ENCODE assay signal across 25 cellular contexts in genomic region chr5:146564036-146564762, GRCh38. TPM values are rescaled to one million over a fixed set of nuclear protein-coding genes. Genes with fewer than 3 reads are reported as not detected.
DNase-seq lines count a peak whose midpoint lies in the region; ATAC-seq and TF ChIP-seq lines count a peak whose summit lies in the region.
"Had no signal": no experiment of that assay in that cellular context is flagged by ENCODE, and none has a peak within 500 bp of the region (broad histone marks: within the 10 kb centered on the region; RNA-seq: fewer than 3 reads in every experiment).

No MANE protein-coding gene starts in this region.

- BruUV-seq in mammary epithelial cell (replicated peaks; lab: Mats Ljungman, UMichigan) = no TSS peak

- peaks cover 3% of the 10 kb centered on the region for H3K27me3 Mint-ChIP-seq in nephron progenitor cell (ENCODE audit: low read depth, poor library complexity)
- H3K27me3 Mint-ChIP-seq: progenitor cell of endocrine pancreas had no signal

- peak overlapping the region; percentile 56 for H3K27ac Mint-ChIP-seq in nephron progenitor cell
- H3K27ac Mint-ChIP-seq: activated T-cell treated with anti-CD3 and anti-CD28 coated beads, Interleukin-2, amount 50 U/mL, for 24 hours; CD4-positive, CD25-positive, alpha-beta regulatory T cell; progenitor cell of endocrine pancreas had no signal

- H3K36me3 ChIP-seq in Loucy (ENCODE audit: insufficient read depth, low read length) = no peaks in the 10 kb centered on the region
- no peaks in the 10 kb centered on the region for H3K36me3 ChIP-seq in mammary epithelial cell (ENCODE audit: insufficient read depth, low read length)
- no peaks in the 10 kb centered on the region for H3K36me3 ChIP-seq in uterus
- H3K36me3 ChIP-seq: left lung had no signal

- peaks cover 20% of the 10 kb centered on the region for H3K4me1 Mint-ChIP-seq in nephron progenitor cell

- intact Hi-C loops in mammary epithelial cell (cut with micrococcal nuclease) = no loop called here
- intact Hi-C loops in uterus (cut with DNase I; ENCODE audit: low total_unique reads) = no loop called here

- no peak overlapping the region for H3K27ac ChIP-seq in mammary epithelial cell (ENCODE audit: insufficient read depth, low read depth, low read length)
- H3K27ac ChIP-seq in uterus = no peak overlapping the region
- H3K27ac ChIP-seq: coronary artery, left lung had no signal

- H3K4me2 ChIP-seq in Loucy (ENCODE audit: low read depth, low read length, poor library complexity, severe bottlenecking) (no peak overlapping the region), mammary epithelial cell (ENCODE audit: insufficient read depth, low read depth, low read length) (peak overlapping the region; percentile 0)

- no peaks in the 10 kb centered on the region for H4K20me1 ChIP-seq in Loucy (ENCODE audit: insufficient read depth, low read length, poor library complexity, severe bottlenecking)
- no peaks in the 10 kb centered on the region for H4K20me1 ChIP-seq in mammary epithelial cell (ENCODE audit: insufficient read depth, low read length)

- H3K4me1 ChIP-seq in Loucy (ENCODE audit: insufficient read depth, low read length, poor library complexity, severe bottlenecking) (no peaks in the 10 kb centered on the region), mammary epithelial cell (ENCODE audit: insufficient read depth, low read length) (peaks cover 20% of the 10 kb centered on the region), uterus (no peaks in the 10 kb centered on the region)
- H3K4me1 ChIP-seq: left lung had no signal

- peak overlapping the region; percentile 20; the same call in 1 of the 2 replicates for H2AFZ ChIP-seq in Loucy (ENCODE audit: low read length)
- peak overlapping the region; percentile 4 for H2AFZ ChIP-seq in mammary epithelial cell (ENCODE audit: low read depth, low read length)

- no peaks in the 10 kb centered on the region for H3K9me3 Mint-ChIP-seq in nephron progenitor cell
- H3K9me3 Mint-ChIP-seq: activated T-cell treated with anti-CD3 and anti-CD28 coated beads, Interleukin-2, amount 50 U/mL, for 24 hours; CD4-positive, CD25-positive, alpha-beta regulatory T cell; neural crest cell had no signal

- no peaks in the 10 kb centered on the region for H3K79me2 ChIP-seq in Loucy (ENCODE audit: insufficient read depth, low read length)
- H3K79me2 ChIP-seq in mammary epithelial cell (ENCODE audit: insufficient read depth, low read length) = no peaks in the 10 kb centered on the region

- H3K36me3 Mint-ChIP-seq in nephron progenitor cell (ENCODE audit: low read depth) = no peaks in the 10 kb centered on the region
- H3K36me3 Mint-ChIP-seq: CD4-positive, CD25-positive, alpha-beta regulatory T cell had no signal

- TF ChIP-seq CTCF in Loucy (conservative IDR thresholded peaks at IDR 0.05; ENCODE audit: low read length) = no peak
- no peak for TF ChIP-seq CTCF in mammary epithelial cell (conservative IDR thresholded peaks at IDR 0.05 in 1 of 2, IDR thresholded peaks at IDR 0.05 in 1 of 2; ENCODE audit: extremely low read depth in 1 of 2, insufficient read depth in 1 of 2, low read depth in 1 of 2, low read length in 2 of 2)
- no peak for TF ChIP-seq CTCF in nephron progenitor cell (IDR thresholded peaks at IDR 0.05)
- no peak for TF ChIP-seq CTCF in uterus (IDR thresholded peaks at IDR 0.05)

- WGBS in mammary epithelial cell (ENCODE audit: low coverage, missing lambda C conversion rate) = 35% methylated on average over 2 of the region's 2 CpGs

- no peak for TF ChIP-seq POLR2A in uterus (IDR thresholded peaks at IDR 0.05)

- ATAC-seq in GM18502 (IDR thresholded peaks at IDR 0.05; ENCODE audit: poor library complexity, unreplicated experiment) (no peak), HG03354 (IDR thresholded peaks at IDR 0.05; ENCODE audit: poor library complexity, severe bottlenecking, unreplicated experiment) (no peak)
- ATAC-seq: left lung had no signal

- H3K9ac ChIP-seq in Loucy (ENCODE audit: low read depth, low read length, poor library complexity, severe bottlenecking) (no peak overlapping the region), mammary epithelial cell (ENCODE audit: insufficient read depth, low read length) (no peak overlapping the region)

- H3K4me3 Mint-ChIP-seq in nephron progenitor cell = no peak overlapping the region
- H3K4me3 Mint-ChIP-seq: activated T-cell treated with anti-CD3 and anti-CD28 coated beads, Interleukin-2, amount 50 U/mL, for 24 hours; CD4-positive, CD25-positive, alpha-beta regulatory T cell; neural crest cell had no signal

- in situ Hi-C loops in mammary epithelial cell (cut with MboI; ENCODE audit: low sequenced_read_pairs in 2 of 2) = no loop called here

- H3K9me3 ChIP-seq in Loucy (ENCODE audit: insufficient read depth, low read depth, low read length) = no peaks in the 10 kb centered on the region
- no peaks in the 10 kb centered on the region for H3K9me3 ChIP-seq in mammary epithelial cell (replicated peaks; ENCODE audit: insufficient read depth, low read length)
- H3K9me3 ChIP-seq in uterus = no peaks in the 10 kb centered on the region
- H3K9me3 ChIP-seq: left lung had no signal

- no peaks in the 10 kb centered on the region for H3F3A ChIP-seq in Loucy (ENCODE audit: low read depth)

- H3K27me3 ChIP-seq in Loucy (ENCODE audit: insufficient read depth, low read length, poor library complexity, severe bottlenecking) (no peaks in the 10 kb centered on the region), mammary epithelial cell (ENCODE audit: insufficient read depth, low read length) (no peaks in the 10 kb centered on the region), uterus (no peaks in the 10 kb centered on the region)
- H3K27me3 ChIP-seq: left lung had no signal

- H3K4me3 ChIP-seq in Loucy (ENCODE audit: low read length, poor library complexity, severe bottlenecking) (no peak overlapping the region), mammary epithelial cell (replicated peaks in 1 of 3; ENCODE audit: insufficient read depth in 1 of 3, low read depth in 2 of 3, low read length in 3 of 3) (no peak overlapping the region), uterus (no peak overlapping the region)
- H3K4me3 ChIP-seq: coronary artery, left lung had no signal

- CTCF ChIA-PET in mammary epithelial cell (lab: Charles Lee; ENCODE audit: low non-redundant PET) = no interaction called here

- dilution Hi-C loops in mammary epithelial cell (cut with HindIII; ENCODE audit: low sequenced_read_pairs) = no loop called here

- H3K9me2 ChIP-seq in Loucy (replicated peaks; ENCODE audit: low read depth, low read length) = no peaks in the 10 kb centered on the region

- DNase-seq in COLO829 (ENCODE audit: low spot score) = peak; percentile 19
- peak; percentile 70 for DNase-seq in mammary epithelial cell
- no peak for DNase-seq in nephron progenitor cell
- DNase-seq in uterus = no peak
- DNase-seq in GDM1 (lab: John Stamatoyannopoulos, UW) = no peak
- DNase-seq: activated T-cell treated with anti-CD3 and anti-CD28 coated beads, Interleukin-2, amount 50 U/mL, for 24 hours; CD4-positive, CD25-positive, alpha-beta regulatory T cell; DMS53; head of caudate nucleus; left lung; NCI-H1436; NCI-H774; SHP77; T-helper 1 cell had no signal

RNA-seq across cellular contexts. Expression of gene GPR151, which starts 48.2 kb away (rescaled TPM):
- total RNA-seq in mammary epithelial cell (not detected), uterus (not detected)
- polyA plus RNA-seq in mammary epithelial cell = not detected
- polyA minus RNA-seq in mammary epithelial cell = not detected
- total RNA-seq: CD4-positive, CD25-positive, alpha-beta regulatory T cell; fibroblast of lung; left lung; mucosa of gallbladder; neural crest cell; progenitor cell of endocrine pancreas; subcutaneous adipose tissue; urinary bladder had no signal
- polyA plus RNA-seq: adipose tissue, fibroblast of lung, urinary bladder had no signal

Comparison
In these comparisons a context has a peak if more than half of its experiments do, and no peak if none do; other contexts are left out.
1. DNase-seq: peak in COLO829 (single experiment) and mammary epithelial cell (single experiment); none in nephron progenitor cell (single experiment), uterus (0 of 2) and GDM1 (single experiment).